In genomic region chr3:188433526-188433855, GRCh38 we compare ENCODE assay signal across 11 cellular contexts.
A peak's percentile ranks its signal among the peaks of the same experiment; 100 is the strongest.
DNase-seq lines count a peak whose midpoint lies in the region; ATAC-seq and TF ChIP-seq lines count a peak whose summit lies in the region.
"Had no signal": no experiment of that assay in that cellular context is flagged by ENCODE, and none has a peak within 500 bp of the region (broad histone marks: within the 10 kb centered on the region; RNA-seq: fewer than 3 reads in every experiment).

No MANE protein-coding gene starts in this region.

- no peaks in the 10 kb centered on the region for H3K27me3 ChIP-seq in heart right ventricle

- H3K4me3 Mint-ChIP-seq in activated naive CD8-positive, alpha-beta T cell: peak overlapping the region; percentile 38
- H3K4me3 Mint-ChIP-seq in memory B cell (peak overlapping the region; percentile 80), type B pancreatic cell (peak overlapping the region; percentile 39)

- DNase-seq in heart right ventricle: no peak
- no peak for DNase-seq in cardiac septum (ENCODE audit: low spot score)
- no peak for DNase-seq in memory B cell (ENCODE audit: low spot score in 2 of 2)
- DNase-seq in type B pancreatic cell (ENCODE audit: extremely low spot score, unreplicated experiment): no peak
- DNase-seq in NCI-H2081 (lab: John Stamatoyannopoulos, UW): no peak
- no peak for DNase-seq in NCI-H128 (lab: John Stamatoyannopoulos, UW; ENCODE audit: unreplicated experiment)
- DNase-seq: NCI-H1105, NCI-H526 treated with DMSO at 0.1 percent for 48 hours, T-helper 9 cell had no signal

- H3K36me3 Mint-ChIP-seq in activated naive CD8-positive, alpha-beta T cell: peaks cover 14% of the 10 kb centered on the region
- H3K36me3 Mint-ChIP-seq in memory B cell: peaks cover 19% of the 10 kb centered on the region
- H3K36me3 Mint-ChIP-seq in type B pancreatic cell: peaks cover 3% of the 10 kb centered on the region

- no peaks in the 10 kb centered on the region for H3K27me3 Mint-ChIP-seq in activated naive CD8-positive, alpha-beta T cell
- H3K27me3 Mint-ChIP-seq in memory B cell (no peaks in the 10 kb centered on the region), type B pancreatic cell (no peaks in the 10 kb centered on the region)

- no peaks in the 10 kb centered on the region for H3K9me3 ChIP-seq in heart right ventricle

- peaks cover 41% of the 10 kb centered on the region for H3K4me1 Mint-ChIP-seq in activated naive CD8-positive, alpha-beta T cell (ENCODE audit: low read depth)
- H3K4me1 Mint-ChIP-seq in memory B cell (peaks cover 48% of the 10 kb centered on the region), type B pancreatic cell (ENCODE audit: unreplicated experiment) (peaks cover 23% of the 10 kb centered on the region)

- TF ChIP-seq CTCF in heart right ventricle (IDR thresholded peaks at IDR 0.05) (no peak), type B pancreatic cell (conservative IDR thresholded peaks at IDR 0.05) (no peak)

- H3K9me3 Mint-ChIP-seq in activated naive CD8-positive, alpha-beta T cell (ENCODE audit: low read depth): peaks cover 3% of the 10 kb centered on the region
- peaks cover 5% of the 10 kb centered on the region for H3K9me3 Mint-ChIP-seq in memory B cell
- peaks cover 5% of the 10 kb centered on the region for H3K9me3 Mint-ChIP-seq in type B pancreatic cell

- peak overlapping the region in 7 of 10 donors; percentile 0 to 72 (median 36) for H3K27ac ChIP-seq in heart right ventricle

- H3K4me1 ChIP-seq in heart right ventricle: peaks cover 8 to 62% (median 31%) of the 10 kb centered on the region in 9 donors

- ATAC-seq in heart right ventricle: peak in 1 of 8 donors; percentile 16
- peak; percentile 10 for ATAC-seq in memory B cell (ENCODE audit: low read depth)
- ATAC-seq in HG03097 (IDR thresholded peaks at IDR 0.05; ENCODE audit: low FRiP score, unreplicated experiment): no peak

- no peak overlapping the region for H3K4me3 ChIP-seq in heart right ventricle

- intact Hi-C loops in heart right ventricle (cut with DNase I) (no loop called here), cardiac septum (cut with DNase I) (no loop called here)

- no peaks in the 10 kb centered on the region for H3K36me3 ChIP-seq in heart right ventricle

- H3K27ac Mint-ChIP-seq in activated naive CD8-positive, alpha-beta T cell: peak overlapping the region; percentile 78
- H3K27ac Mint-ChIP-seq in memory B cell (peak overlapping the region; percentile 100), type B pancreatic cell (peak overlapping the region; percentile 64)
